ENCODE assay signal across 15 cellular contexts in the genomic region with DNA sequence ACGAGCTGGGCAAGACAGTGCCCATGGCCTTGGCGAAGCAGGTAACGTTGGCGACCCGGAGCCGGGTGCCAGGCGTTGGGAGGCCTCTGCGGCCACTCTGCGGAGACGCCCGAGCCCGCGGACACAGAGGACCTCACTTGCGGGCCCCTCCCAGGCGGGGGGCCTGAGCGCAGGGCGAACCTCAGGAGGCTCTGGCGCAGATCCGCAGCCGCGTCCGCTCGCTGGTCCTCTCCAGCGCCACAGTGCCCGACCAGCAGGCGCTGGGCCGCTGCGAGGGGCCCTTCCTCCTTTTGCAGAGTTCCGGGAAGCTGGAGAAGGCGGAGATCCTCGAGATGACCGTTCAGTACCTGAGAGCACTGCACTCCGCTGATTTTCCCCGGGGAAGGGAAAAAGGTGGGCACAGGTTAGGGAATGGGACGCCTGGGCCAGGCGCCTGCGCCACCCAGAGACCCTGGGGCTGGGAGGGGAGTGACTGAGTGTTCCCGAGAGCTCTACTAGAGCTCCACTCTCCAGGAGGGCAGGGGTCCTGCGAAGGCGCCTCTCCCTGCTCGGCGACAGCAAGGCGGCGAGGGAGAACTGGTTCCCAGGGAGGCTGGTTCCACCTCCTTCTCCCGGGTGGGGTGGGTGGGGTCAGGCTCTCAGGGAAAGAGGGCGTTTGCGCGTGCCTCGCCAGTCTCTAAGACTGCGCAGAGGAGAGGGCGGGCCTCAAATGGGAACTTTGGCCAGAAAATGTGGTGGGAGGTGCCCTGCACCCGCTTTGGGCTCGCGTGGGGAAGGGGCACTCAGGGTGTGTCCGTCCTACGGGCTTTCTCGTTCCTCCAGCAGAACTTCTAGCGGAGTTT. TPM values are rescaled to one million over a fixed set of nuclear protein-coding genes. Genes with fewer than 3 reads are reported as not detected.
A peak's percentile ranks its signal among the peaks of the same experiment; 100 is the strongest.
DNase-seq lines count a peak whose midpoint lies in the region; ATAC-seq lines count a peak whose summit lies in the region.
"Had no signal": no experiment of that assay in that cellular context is flagged by ENCODE, and none has a peak within 500 bp of the region (broad histone marks: within the 10 kb centered on the region; RNA-seq: fewer than 3 reads in every experiment).

No MANE protein-coding gene starts in this region.

- no peak overlapping the region for H3K4me3 Mint-ChIP-seq in activated CD4-positive, alpha-beta memory T cell treated with anti-CD3 and anti-CD28 coated beads for 36 hours

- H3K27ac Mint-ChIP-seq in activated CD4-positive, alpha-beta memory T cell treated with anti-CD3 and anti-CD28 coated beads for 36 hours, result no peak overlapping the region

- no peaks in the 10 kb centered on the region for H3K9me3 ChIP-seq in MG63
- H3K9me3 ChIP-seq: mucosa of descending colon had no signal

- peak; percentile 8 for ATAC-seq in esophagus mucosa
- ATAC-seq: mucosa of descending colon had no signal

- peaks cover 42% of the 10 kb centered on the region for H3K27me3 ChIP-seq in MG63

- H3K36me3 Mint-ChIP-seq in activated CD4-positive, alpha-beta memory T cell treated with anti-CD3 and anti-CD28 coated beads for 36 hours, result no peaks in the 10 kb centered on the region

- H3K4me3 ChIP-seq in MG63, result no peak overlapping the region
- H3K4me3 ChIP-seq: GM23248, mucosa of descending colon had no signal

- peaks cover 19% of the 10 kb centered on the region for H3K4me1 Mint-ChIP-seq in activated CD4-positive, alpha-beta memory T cell treated with anti-CD3 and anti-CD28 coated beads for 36 hours (ENCODE audit: low read depth)

- H3K9me3 Mint-ChIP-seq in activated CD4-positive, alpha-beta memory T cell treated with anti-CD3 and anti-CD28 coated beads for 36 hours, result no peaks in the 10 kb centered on the region

- CTCF ChIA-PET in activated CD4-positive, alpha-beta memory T cell treated with anti-CD3 and anti-CD28 coated beads for 36 hours (lab: Charles Lee), result interaction anchor here (1.2 kb wide), 1 partner anchor 21 kb away, joined by 3 read pairs; no protein-coding TSS in a partner anchor

- H3K36me3 ChIP-seq in MG63, result no peaks in the 10 kb centered on the region

- peaks cover 77% of the 10 kb centered on the region for H3K27me3 Mint-ChIP-seq in activated CD4-positive, alpha-beta memory T cell treated with anti-CD3 and anti-CD28 coated beads for 36 hours

- peak; percentile 67 for DNase-seq in DMS53 (lab: John Stamatoyannopoulos, UW)
- DNase-seq in MG63, result peak; percentile 23
- DNase-seq in posterior vena cava (ENCODE audit: low spot score), result peak; percentile 69
- DNase-seq in activated CD4-positive, alpha-beta memory T cell treated with anti-CD3 and anti-CD28 coated beads for 36 hours, result no peak
- no peak for DNase-seq in HUDEP-2 (lab: John Stamatoyannopoulos, UW; ENCODE audit: unreplicated experiment in 76 of 76)
- DNase-seq in amygdala (lab: John Stamatoyannopoulos, UW), result no peak
- DNase-seq: activated T-cell treated with anti-CD3 and anti-CD28 coated beads for 4 hours, hypothalamus, mucosa of descending colon, NCI-H1092 treated with DMSO at 0.1 percent for 48 hours, SIG-M5 had no signal

- intact Hi-C loops in posterior vena cava (cut with DNase I), result loop anchor here in 1 of 2 donors (5.0 kb wide), 1 partner anchor 383 kb away; no protein-coding TSS in a partner anchor
- intact Hi-C loops in activated CD4-positive, alpha-beta memory T cell treated with anti-CD3 and anti-CD28 coated beads for 36 hours (cut with micrococcal nuclease), result no loop called here

- POLR2A ChIA-PET in activated CD4-positive, alpha-beta memory T cell treated with anti-CD3 and anti-CD28 coated beads for 36 hours (lab: Charles Lee), result no interaction called here

RNA-seq across cellular contexts. Expression of a gene that starts 1.4 kb away (rescaled TPM):
- total RNA-seq in MG63 (2014; rRNA removed; shearing (Covaris generic); ENCODE audit: low replicate concordance), result not detected in 2 replicates
- total RNA-seq in esophagus mucosa (not detected), posterior vena cava (not detected)
- not detected for total RNA-seq in activated CD4-positive, alpha-beta memory T cell treated with anti-CD3 and anti-CD28 coated beads for 36 hours
- total RNA-seq: GM23248, mucosa of descending colon, renal cortical epithelial cell, temporal lobe had no signal

Comparison
In these comparisons a context has a peak if more than half of its experiments do, and no peak if none do; other contexts are left out.
1. DNase-seq: peak in DMS53 (single experiment), MG63 (single experiment) and posterior vena cava (single experiment); none in activated CD4-positive, alpha-beta memory T cell treated with anti-CD3 and anti-CD28 coated beads for 36 hours (single experiment), HUDEP-2 (0 of 76) and amygdala (0 of 56).